In genomic region chr12:107610030-107610859, GRCh38 we compare ENCODE assay signal across 8 cellular contexts.
DNase-seq lines count a peak whose midpoint lies in the region; ATAC-seq and TF ChIP-seq lines count a peak whose summit lies in the region.

No MANE protein-coding gene starts in this region.

- no peaks in the 10 kb centered on the region for H3F3A ChIP-seq in SK-N-SH (replicated peaks; ENCODE audit: insufficient read depth)

- no peaks in the 10 kb centered on the region for H4K20me1 ChIP-seq in SK-N-SH (ENCODE audit: insufficient read depth)

- no peak overlapping the region for H3K27ac ChIP-seq in SK-N-SH (ENCODE audit: low read depth in 2 of 2, low read length in 1 of 2)

- peak; percentile 80 for TF ChIP-seq CTCF in SK-N-SH (IDR thresholded peaks at IDR 0.05)

- DNase-seq in Daoy (ENCODE audit: low read depth) (peak; percentile 49), HT-29 (ENCODE audit: low spot score) (peak; percentile 22), SK-N-SH (peak; percentile 71), germinal center (ENCODE audit: low spot score) (peak; percentile 14), smooth muscle cell of the brain vasculature (ENCODE audit: low read depth, low spot score) (peak; percentile 26), C1 segment of cervical spinal cord (lab: John Stamatoyannopoulos, UW) (no peak), DMS153 (lab: John Stamatoyannopoulos, UW) (no peak)

- H2AFZ ChIP-seq in SK-N-SH (ENCODE audit: low read depth) = no peak overlapping the region

- no peak for ATAC-seq in HG03108 (IDR thresholded peaks at IDR 0.05; ENCODE audit: unreplicated experiment)

- CTCF ChIA-PET in SK-N-SH (lab: Yijun Ruan, JAX) = interaction anchor here (0.6 to 19.3 kb wide), 20 partner anchors 8 to 531 kb away, joined by 3 to 361 read pairs (median 4); no protein-coding TSS in a partner anchor

- TF ChIP-seq EP300 in SK-N-SH (IDR thresholded peaks at IDR 0.05; ENCODE audit: borderline replicate concordance in 1 of 2, low read depth in 1 of 2, low read length in 1 of 2) = no peak

- H3K27me3 ChIP-seq in SK-N-SH (ENCODE audit: insufficient read depth) = no peaks in the 10 kb centered on the region

- H3K9me3 ChIP-seq in SK-N-SH = no peaks in the 10 kb centered on the region

- WGBS in SK-N-SH (ENCODE audit: low lambda C conversion rate) = 61% methylated on average over 20 of the region's 20 CpGs

- POLR2A ChIA-PET in SK-N-SH (lab: Yijun Ruan, JAX) = interaction anchor here (0.6 kb wide), 1 partner anchor 652 kb away, joined by 3 read pairs; no protein-coding TSS in a partner anchor

- H3K36me3 ChIP-seq in SK-N-SH (replicated peaks in 1 of 2; ENCODE audit: control insufficient read depth in 1 of 2, insufficient read depth in 2 of 2, low read length in 1 of 2) = no peaks in the 10 kb centered on the region

- peak; percentile 81 for TF ChIP-seq RAD21 in SK-N-SH (IDR thresholded peaks at IDR 0.05; ENCODE audit: low read length)

- no peak overlapping the region for H3K4me2 ChIP-seq in SK-N-SH

- no peak overlapping the region for H3K9ac ChIP-seq in SK-N-SH

- no peaks in the 10 kb centered on the region for H3K79me2 ChIP-seq in SK-N-SH (ENCODE audit: insufficient read depth)

- no peak overlapping the region; a peak in 1 of 4 replicates for H3K4me3 ChIP-seq in SK-N-SH (ENCODE audit: low read depth in 2 of 2, low read length in 1 of 2)

- H3K4me1 ChIP-seq in SK-N-SH (ENCODE audit: control insufficient read depth in 1 of 2, insufficient read depth in 2 of 2, low read depth in 1 of 2, low read length in 1 of 2) = peaks cover 0 to 5% of the 10 kb centered on the region in 2 experiments; a peak in 1 of 4 replicates

- no peaks in the 10 kb centered on the region for H3K9me2 ChIP-seq in SK-N-SH

TF ChIP-seq in SK-N-SH, 30 proteins besides CTCF, POLR2A, EP300 and RAD21:
- TF ChIP-seq FOSL2 (IDR thresholded peaks at IDR 0.05; ENCODE audit: borderline replicate concordance, low read depth) (no peak), SMC3 (IDR thresholded peaks at IDR 0.05; ENCODE audit: low read depth, low read length) (peak; percentile 46; the same call in 1 of the 2 replicates), TCF12 (IDR thresholded peaks at IDR 0.05) (no peak)
TF ChIP-seq in SK-N-SH: peak in this region for 1.

Comparison
In these comparisons a context has a peak if more than half of its experiments do, and no peak if none do; other contexts are left out.
1. DNase-seq: peak in Daoy (single experiment), HT-29 (single experiment), SK-N-SH (single experiment), germinal center (single experiment) and smooth muscle cell of the brain vasculature (single experiment); none in C1 segment of cervical spinal cord (0 of 14) and DMS153 (single experiment).